ENCODE assay signal across 15 cellular contexts in the genomic region with DNA sequence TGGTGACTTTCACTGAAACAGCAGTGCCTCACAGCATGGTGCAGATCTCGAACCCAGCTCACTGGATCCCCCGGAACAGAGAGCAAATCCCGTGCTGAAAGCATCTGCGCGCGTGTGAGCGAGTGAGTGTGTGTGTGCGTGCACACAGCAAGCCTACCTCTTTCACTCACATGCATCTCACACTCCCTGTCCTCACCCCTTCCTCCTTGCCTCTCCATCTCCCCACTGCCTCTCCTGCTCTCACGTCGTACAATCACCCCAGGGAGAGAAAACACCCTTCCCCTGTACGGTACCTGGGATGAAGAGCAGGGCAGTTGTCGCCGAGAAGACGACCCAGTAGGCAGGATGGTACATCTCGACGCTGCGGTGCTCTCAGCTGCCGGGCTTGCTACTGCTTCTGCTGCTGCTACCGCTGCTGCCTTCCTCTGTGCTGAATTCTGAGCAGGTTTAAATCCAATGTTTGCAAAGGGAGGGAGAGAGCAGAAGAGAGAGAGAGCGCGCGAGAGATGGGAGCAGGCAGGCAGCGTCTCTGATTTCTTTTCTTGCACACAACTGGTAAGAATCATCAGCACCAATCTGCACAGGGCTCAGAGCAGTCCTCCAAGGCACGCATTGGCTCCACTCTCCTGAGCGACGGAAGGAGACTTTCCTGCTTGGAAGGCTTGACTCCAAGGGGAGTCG. TPM values are rescaled to one million over a fixed set of nuclear protein-coding genes. Genes with fewer than 3 reads are reported as not detected.
DNase-seq lines count a peak whose midpoint lies in the region; ATAC-seq, FAIRE-seq and TF ChIP-seq lines count a peak whose summit lies in the region.
"Had no signal": no experiment of that assay in that cellular context is flagged by ENCODE, and none has a peak within 500 bp of the region (broad histone marks: within the 10 kb centered on the region; RNA-seq: fewer than 3 reads in every experiment).

A gene (minus strand): TSS at position 531 of the 681 bp plus-strand sequence.

- no peaks in the 10 kb centered on the region for H3K36me3 Mint-ChIP-seq in neural crest cell (ENCODE audit: low read depth)
- H3K36me3 Mint-ChIP-seq in activated naive CD4-positive, alpha-beta T cell treated with anti-CD3 and anti-CD28 coated beads, Interleukin-2, amount 50 U/mL, for 72 hours, result no peaks in the 10 kb centered on the region
- H3K36me3 Mint-ChIP-seq: activated naive CD8-positive, alpha-beta T cell had no signal

- H3K9me3 Mint-ChIP-seq in neural crest cell, result no peaks in the 10 kb centered on the region
- H3K9me3 Mint-ChIP-seq in activated naive CD4-positive, alpha-beta T cell treated with anti-CD3 and anti-CD28 coated beads, Interleukin-2, amount 50 U/mL, for 72 hours, result no peaks in the 10 kb centered on the region

- H3K27me3 Mint-ChIP-seq in neural crest cell (ENCODE audit: low read depth), result peaks cover 53% of the 10 kb centered on the region

- H3K4me1 Mint-ChIP-seq in neural crest cell, result peaks cover 45% of the 10 kb centered on the region

- H3K4me3 Mint-ChIP-seq in neural crest cell, result peak within 1 kb of the TSS; percentile 66
- H3K4me3 Mint-ChIP-seq: activated naive CD8-positive, alpha-beta T cell; naive thymus-derived CD8-positive, alpha-beta T cell had no signal

- DNase-seq in DMS153 (lab: John Stamatoyannopoulos, UW) (peak; percentile 20), NCI-H526 treated with DMSO at 0.1 percent for 48 hours (lab: John Stamatoyannopoulos, UW) (peak; percentile 53), frontal cortex (ENCODE audit: low spot score in 2 of 2) (no peak), neural crest cell (ENCODE audit: low read depth, low spot score) (no peak), D341Med (ENCODE audit: low spot score) (no peak)
- no peak for DNase-seq in activated naive CD4-positive, alpha-beta T cell treated with anti-CD3 and anti-CD28 coated beads, Interleukin-2, amount 50 U/mL, for 72 hours (ENCODE audit: low spot score in 2 of 2)
- DNase-seq: activated CD8-positive, alpha-beta memory T cell treated with anti-CD3 and anti-CD28 coated beads, Interleukin-2, amount 50 U/mL, for 48 hours; Karpas-422; kidney; naive thymus-derived CD8-positive, alpha-beta T cell; NCI-H187 treated with DMSO at 0.1 percent for 48 hours; WERI-Rb-1 had no signal

- H3K27ac Mint-ChIP-seq in neural crest cell (ENCODE audit: unreplicated experiment), result no peak within 1 kb of the TSS
- H3K27ac Mint-ChIP-seq in activated naive CD4-positive, alpha-beta T cell treated with anti-CD3 and anti-CD28 coated beads, Interleukin-2, amount 50 U/mL, for 72 hours, result no peak within 1 kb of the TSS
- H3K27ac Mint-ChIP-seq: activated naive CD8-positive, alpha-beta T cell; naive thymus-derived CD8-positive, alpha-beta T cell had no signal

- no peak for TF ChIP-seq CTCF in neural crest cell (conservative IDR thresholded peaks at IDR 0.05)

- no peak for FAIRE-seq in frontal cortex (lab: Jason Lieb, UNC)
- FAIRE-seq: kidney had no signal

- ATAC-seq in activated naive CD4-positive, alpha-beta T cell treated with anti-CD3 and anti-CD28 coated beads, Interleukin-2, amount 50 U/mL, for 72 hours, result no peak
- ATAC-seq in GM19035 (IDR thresholded peaks at IDR 0.05; ENCODE audit: unreplicated experiment), result no peak
- no peak for ATAC-seq in HG02642 (IDR thresholded peaks at IDR 0.05; ENCODE audit: poor library complexity, unreplicated experiment)
- ATAC-seq: naive thymus-derived CD8-positive, alpha-beta T cell had no signal

RNA-seq across cellular contexts. Expression of the gene that starts here (rescaled TPM):
- 26.9 TPM for total RNA-seq in frontal cortex
- total RNA-seq in neural crest cell, result 0.91 and 1.2 TPM in 2 replicates
- total RNA-seq in activated naive CD4-positive, alpha-beta T cell treated with anti-CD3 and anti-CD28 coated beads, Interleukin-2, amount 50 U/mL, for 72 hours, result not detected
- total RNA-seq: naive thymus-derived CD8-positive, alpha-beta T cell had no signal

Comparison
In these comparisons a context has a peak if more than half of its experiments do, and no peak if none do; other contexts are left out.
1. RNA of the gene that starts here (total RNA-seq): 26.9 TPM in frontal cortex (single experiment); 0.91 to 1.2 TPM in neural crest cell and not detected in activated naive CD4-positive, alpha-beta T cell treated with anti-CD3 and anti-CD28 coated beads, Interleukin-2, amount 50 U/mL, for 72 hours; every median in the first group is over 10 times any median in the second.
2. DNase-seq: peak in DMS153 (single experiment) and NCI-H526 treated with DMSO at 0.1 percent for 48 hours (single experiment); none in frontal cortex (0 of 2), neural crest cell (single experiment), activated naive CD4-positive, alpha-beta T cell treated with anti-CD3 and anti-CD28 coated beads, Interleukin-2, amount 50 U/mL, for 72 hours (0 of 2) and D341Med (single experiment).